In the genomic region with DNA sequence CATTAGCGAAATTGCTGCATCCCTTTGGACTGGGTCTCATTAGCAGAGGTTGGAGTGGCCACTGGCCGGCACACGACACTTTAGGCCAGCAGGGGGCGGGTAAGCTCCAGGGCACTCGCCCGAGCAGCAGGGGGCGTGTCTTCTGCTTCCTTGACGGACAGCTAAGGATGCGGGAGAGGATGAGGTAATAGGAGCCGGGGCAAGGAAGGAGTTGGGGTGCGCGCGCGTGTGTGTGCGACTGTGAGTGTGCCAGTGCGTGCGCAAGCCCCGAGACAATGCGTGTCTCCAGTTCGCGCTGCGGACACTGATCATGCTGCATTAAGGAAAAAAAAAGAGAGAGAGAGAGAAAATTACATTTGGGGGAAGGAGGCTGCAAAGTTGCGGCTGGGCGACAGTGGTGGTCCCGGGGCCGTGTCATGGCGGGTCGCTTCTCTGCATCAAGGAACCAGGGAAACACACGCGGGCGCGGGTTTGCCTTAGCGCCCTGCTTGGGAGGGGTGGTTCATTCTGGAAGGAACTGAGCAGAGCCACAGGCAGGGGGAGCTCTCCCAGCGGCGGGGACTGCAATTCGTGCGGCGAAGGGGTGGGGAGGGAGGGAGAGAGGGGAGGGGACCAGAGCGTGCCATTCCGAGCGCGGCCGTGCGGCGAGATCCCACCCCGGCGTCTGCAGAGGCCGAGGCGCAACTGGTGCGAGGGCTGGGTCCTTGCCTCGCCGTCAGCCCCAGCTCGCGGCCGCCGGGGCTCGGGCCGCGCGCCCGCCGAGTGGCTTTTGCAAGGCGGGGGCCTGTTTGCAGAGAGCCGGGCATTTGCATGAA, we compare ENCODE assay signal across 8 cellular contexts. TPM values are rescaled to one million over a fixed set of nuclear protein-coding genes. Genes with fewer than 3 reads are reported as not detected.
DNase-seq lines count a peak whose midpoint lies in the region; TF ChIP-seq lines count a peak whose summit lies in the region.

Gene DTX4, plus strand, starts transcription at position 625 of the 815 bp plus-strand sequence. CDS start 464 bp downstream, outside the sequence.

- TF ChIP-seq POLR2A in tibial nerve (IDR thresholded peaks at IDR 0.05), result peak in 1 of 2 donors; percentile 27

- no peak within 1 kb of the TSS for H2AK5ac ChIP-seq in trophoblast cell (ENCODE audit: low read length)

- H2AFZ ChIP-seq in trophoblast cell (ENCODE audit: insufficient read depth, low read length, poor library complexity), result peak within 1 kb of the TSS; percentile 81

- peak within 1 kb of the TSS; percentile 90 for H4K91ac ChIP-seq in trophoblast cell (ENCODE audit: low read depth, low read length)

- peak within 1 kb of the TSS; percentile 95 for H3K18ac ChIP-seq in trophoblast cell (ENCODE audit: low read length)

- peaks cover 15% of the 10 kb centered on the region for H3K79me2 ChIP-seq in trophoblast cell (ENCODE audit: control insufficient read depth, insufficient read depth, low read length, poor library complexity)

- H3K4me3 ChIP-seq in HFF-Myc (replicated peaks; ENCODE audit: low read depth, low read length) (peak within 1 kb of the TSS; percentile 47), cardiac muscle cell (peak within 1 kb of the TSS; percentile 56), trophoblast cell (ENCODE audit: low read depth, low read length) (peak within 1 kb of the TSS; percentile 94), tibial nerve (peak within 1 kb of the TSS; percentile 50 to 91 (median 73))

- peak within 1 kb of the TSS; percentile 86 for H3K9ac ChIP-seq in trophoblast cell (ENCODE audit: low read length)

- TF ChIP-seq CTCF in GM12801 (IDR thresholded peaks at IDR 0.05; ENCODE audit: extremely low read depth, insufficient read length) (peak; percentile 26), HFF-Myc (IDR thresholded peaks at IDR 0.05; ENCODE audit: low read depth, low read length, missing control alignments) (peak; percentile 71), cardiac muscle cell (IDR thresholded peaks at IDR 0.05; ENCODE audit: low read depth, low read length) (peak; percentile 71), tibial nerve (IDR thresholded peaks at IDR 0.05) (peak; percentile 76 to 98 (median 83))

- peak within 1 kb of the TSS; percentile 98 for H3K4me2 ChIP-seq in trophoblast cell (ENCODE audit: low read length)

- H3K36me3 ChIP-seq in cardiac muscle cell, result no peaks in the 10 kb centered on the region
- H3K36me3 ChIP-seq in trophoblast cell (ENCODE audit: control insufficient read depth in 1 of 2, insufficient read depth in 2 of 2, low read length in 2 of 2), result no peaks in the 10 kb centered on the region
- H3K36me3 ChIP-seq in tibial nerve, result no peaks in the 10 kb centered on the region

- H3K9me3 ChIP-seq in cardiac muscle cell (ENCODE audit: low read depth) (no peaks in the 10 kb centered on the region), trophoblast cell (ENCODE audit: insufficient read depth, low read depth, low read length) (no peaks in the 10 kb centered on the region), tibial nerve (no peaks in the 10 kb centered on the region)

- H3K27ac ChIP-seq in cardiac muscle cell, result no peak within 1 kb of the TSS
- peak within 1 kb of the TSS; percentile 88 for H3K27ac ChIP-seq in trophoblast cell (ENCODE audit: low read depth, low read length)
- peak within 1 kb of the TSS; percentile 77 to 91 (median 84) for H3K27ac ChIP-seq in tibial nerve

- peaks cover 30% of the 10 kb centered on the region for H3K79me1 ChIP-seq in trophoblast cell (ENCODE audit: low read length)

- TF ChIP-seq EP300 in tibial nerve (IDR thresholded peaks at IDR 0.05), result peak in 1 of 2 donors; percentile 51

- H3K23ac ChIP-seq in trophoblast cell (ENCODE audit: low read length), result no peak within 1 kb of the TSS

- peaks cover 5% of the 10 kb centered on the region for H3K4me1 ChIP-seq in cardiac muscle cell (ENCODE audit: low read depth)
- peaks cover 18 to 24% of the 10 kb centered on the region in 2 experiments for H3K4me1 ChIP-seq in trophoblast cell (ENCODE audit: control insufficient read depth in 1 of 2, insufficient read depth in 2 of 2, low read length in 2 of 2)
- peaks cover 0 to 37% (median 20%) of the 10 kb centered on the region in 4 donors for H3K4me1 ChIP-seq in tibial nerve

- peak within 1 kb of the TSS; percentile 60 for H4K8ac ChIP-seq in trophoblast cell (ENCODE audit: low read depth, low read length)

- H4K12ac ChIP-seq in trophoblast cell (ENCODE audit: low read depth, low read length), result peak within 1 kb of the TSS; percentile 62

- H3K14ac ChIP-seq in trophoblast cell (ENCODE audit: low read length), result peak within 1 kb of the TSS; percentile 93

- DNase-seq in HFF-Myc (ENCODE audit: extremely low read depth, low read depth) (peak; percentile 51), MV-4-11 (lab: John Stamatoyannopoulos, UW) (peak; percentile 90), SKM-1 treated with dmso at 0.1 percent for 144 hours (lab: John Stamatoyannopoulos, UW; ENCODE audit: unreplicated experiment) (peak; percentile 94), cardiac muscle cell (ENCODE audit: low read depth in 1 of 2, low spot score in 1 of 2) (peak; percentile 93 to 94), trophoblast cell (peak; percentile 91 to 96), tibial nerve (ENCODE audit: low spot score in 2 of 2) (peak; percentile 90 to 96)
- peak; percentile 82 for DNase-seq in activated naive CD8-positive, alpha-beta T cell treated with anti-CD3 and anti-CD28 coated beads, Interleukin-2, amount 50 U/mL, for 16 hours (ENCODE audit: low read depth, low spot score)

- H2BK5ac ChIP-seq in trophoblast cell (ENCODE audit: low read depth, low read length, poor library complexity), result peak within 1 kb of the TSS; percentile 80

- no peak within 1 kb of the TSS for H2BK12ac ChIP-seq in trophoblast cell (ENCODE audit: low read length)

- H3K27me3 ChIP-seq in cardiac muscle cell, result peaks cover 32% of the 10 kb centered on the region
- no peaks in the 10 kb centered on the region for H3K27me3 ChIP-seq in trophoblast cell (ENCODE audit: insufficient read depth, low read length)
- H3K27me3 ChIP-seq in tibial nerve, result no peaks in the 10 kb centered on the region

- no CpG with 5 or more reads among the region's 64 CpGs for WGBS in trophoblast cell (ENCODE audit: extremely low coverage, insufficient coverage, insufficient read length)
- WGBS in tibial nerve, 2 donors, result 0 to 1% methylated on average over 46 to 59 of the region's 64 CpGs

- H3K4ac ChIP-seq in trophoblast cell (ENCODE audit: low read depth, low read length), result peak within 1 kb of the TSS; percentile 90

- H2BK120ac ChIP-seq in trophoblast cell (ENCODE audit: insufficient read depth, low read length, poor library complexity), result peak within 1 kb of the TSS; percentile 90

RNA-seq across cellular contexts. Expression of gene DTX4, which starts in this region (rescaled TPM):
- total RNA-seq in cardiac muscle cell (2.7 and 3.1 TPM in 2 replicates), tibial nerve (10 to 100 TPM; 17.7 to 34.5 (median 25.8) TPM)
- polyA plus RNA-seq in cardiac muscle cell, result 1.1 and 1.8 TPM in 2 replicates
- 20.6 and 20.9 TPM in 2 replicates for polyA plus RNA-seq in trophoblast cell (2013)

Comparison
In these comparisons a context has a peak if more than half of its experiments do, and no peak if none do; other contexts are left out.
1. CTCF ChIP-seq: peak in every context shown above with its lines; median percentile 83 in tibial nerve; 71 in HFF-Myc; 71 in cardiac muscle cell; 26 in GM12801.